ENCODE assay signal across 1 cellular context in the genomic region with DNA sequence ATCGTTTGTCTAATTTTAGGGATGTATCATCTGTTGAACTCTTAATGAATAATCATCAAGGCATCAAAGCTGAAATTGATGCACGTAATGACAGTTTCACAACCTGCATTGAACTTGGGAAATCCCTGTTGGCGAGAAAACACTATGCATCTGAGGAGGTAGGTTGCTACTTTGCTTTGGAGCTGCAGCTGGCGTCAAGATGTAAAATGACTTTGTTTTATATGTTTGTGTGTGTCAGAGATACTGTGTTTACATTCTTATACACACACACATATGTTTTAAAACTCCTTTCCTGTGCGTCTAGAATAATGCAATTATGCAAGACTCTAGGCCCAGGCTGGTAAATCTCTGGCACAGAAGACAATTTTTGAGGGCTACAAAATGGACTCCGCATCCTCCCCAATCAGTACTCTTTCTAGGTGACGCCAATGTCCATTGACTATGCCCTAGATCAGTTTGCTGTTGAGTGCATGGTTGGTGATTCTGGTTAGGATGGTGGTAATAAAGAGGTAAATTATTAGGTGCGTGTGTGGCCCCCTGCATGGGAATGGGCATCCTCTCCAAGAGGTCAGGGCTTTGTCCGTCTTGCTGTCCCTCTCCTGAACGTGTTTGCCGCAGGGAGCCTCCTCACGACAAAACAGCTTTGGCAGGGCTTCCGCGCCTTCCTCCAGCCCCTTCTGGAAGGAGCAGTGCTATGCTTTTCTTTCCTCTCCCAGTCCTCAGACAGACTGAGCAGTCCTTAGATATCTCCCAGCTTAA.
TF ChIP-seq lines count a peak whose summit lies in the region.

No MANE protein-coding gene starts in this region.

TF ChIP-seq in HepG2, 621 proteins besides CTCF, POLR2A, EP300 and RAD21 (continued from another document):
- TF ChIP-seq, protein P1, sequence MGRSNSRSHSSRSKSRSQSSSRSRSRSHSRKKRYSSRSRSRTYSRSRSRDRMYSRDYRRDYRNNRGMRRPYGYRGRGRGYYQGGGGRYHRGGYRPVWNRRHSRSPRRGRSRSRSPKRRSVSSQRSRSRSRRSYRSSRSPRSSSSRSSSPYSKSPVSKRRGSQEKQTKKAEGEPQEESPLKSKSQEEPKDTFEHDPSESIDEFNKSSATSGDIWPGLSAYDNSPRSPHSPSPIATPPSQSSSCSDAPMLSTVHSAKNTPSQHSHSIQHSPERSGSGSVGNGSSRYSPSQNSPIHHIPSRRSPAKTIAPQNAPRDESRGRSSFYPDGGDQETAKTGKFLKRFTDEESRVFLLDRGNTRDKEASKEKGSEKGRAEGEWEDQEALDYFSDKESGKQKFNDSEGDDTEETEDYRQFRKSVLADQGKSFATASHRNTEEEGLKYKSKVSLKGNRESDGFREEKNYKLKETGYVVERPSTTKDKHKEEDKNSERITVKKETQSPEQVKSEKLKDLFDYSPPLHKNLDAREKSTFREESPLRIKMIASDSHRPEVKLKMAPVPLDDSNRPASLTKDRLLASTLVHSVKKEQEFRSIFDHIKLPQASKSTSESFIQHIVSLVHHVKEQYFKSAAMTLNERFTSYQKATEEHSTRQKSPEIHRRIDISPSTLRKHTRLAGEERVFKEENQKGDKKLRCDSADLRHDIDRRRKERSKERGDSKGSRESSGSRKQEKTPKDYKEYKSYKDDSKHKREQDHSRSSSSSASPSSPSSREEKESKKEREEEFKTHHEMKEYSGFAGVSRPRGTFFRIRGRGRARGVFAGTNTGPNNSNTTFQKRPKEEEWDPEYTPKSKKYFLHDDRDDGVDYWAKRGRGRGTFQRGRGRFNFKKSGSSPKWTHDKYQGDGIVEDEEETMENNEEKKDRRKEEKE (IDR thresholded peaks at IDR 0.05): no peak
- no peak for TF ChIP-seq ZFX (CRISPR knock-in tag; IDR thresholded peaks at IDR 0.05; ENCODE audit: low read depth)
- TF ChIP-seq ATF1 (CRISPR knock-in tag; IDR thresholded peaks at IDR 0.05): no peak
- TF ChIP-seq FOSL1 (CRISPR knock-in tag; IDR thresholded peaks at IDR 0.05; ENCODE audit: borderline replicate concordance): no peak
- TF ChIP-seq CEBPB (IDR thresholded peaks at IDR 0.05; ENCODE audit: borderline replicate concordance, low read depth, low read length): 0 out of 2 replicates have a peak, but pooled peaks have one; percentile 0
- no peak for TF ChIP-seq RBFOX2 (IDR thresholded peaks at IDR 0.05; ENCODE audit: low read depth, low read length)
- no peak for TF ChIP-seq ZBTB33 (CRISPR knock-in tag; IDR thresholded peaks at IDR 0.05)
- no peak for TF ChIP-seq ZSCAN30 (CRISPR knock-in tag; IDR thresholded peaks at IDR 0.05)
- TF ChIP-seq ZNF337 (CRISPR knock-in tag; IDR thresholded peaks at IDR 0.05; ENCODE audit: borderline replicate concordance, low read depth): no peak
- TF ChIP-seq BHLHE40 (IDR thresholded peaks at IDR 0.05; ENCODE audit: low read length): no peak
